Comparison of ENCODE assay signal across 19 cellular contexts in the genomic region with DNA sequence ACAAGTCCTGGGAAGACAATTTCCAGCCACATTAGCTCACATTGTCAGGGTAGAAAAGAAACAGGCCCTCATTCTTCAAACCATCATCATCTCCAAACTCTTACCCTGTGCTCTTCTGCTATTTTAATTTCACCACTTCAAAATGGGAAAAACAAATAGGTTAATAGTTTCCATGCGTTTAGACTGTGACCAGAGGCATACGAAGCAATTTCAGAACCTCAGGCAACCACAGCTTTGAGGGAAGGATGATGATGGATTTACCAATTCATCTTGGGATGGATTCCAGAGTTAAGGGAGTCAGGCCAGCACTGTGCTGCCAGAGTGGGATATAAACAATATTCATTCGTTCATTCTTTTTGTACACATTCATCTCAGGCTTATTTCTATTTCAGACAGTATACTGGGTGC.
DNase-seq lines count a peak whose midpoint lies in the region; ATAC-seq and TF ChIP-seq lines count a peak whose summit lies in the region.
"Had no signal": no experiment of that assay in that cellular context is flagged by ENCODE, and none has a peak within 500 bp of the region (broad histone marks: within the 10 kb centered on the region; RNA-seq: fewer than 3 reads in every experiment).

No MANE protein-coding gene starts in this region.

- H3K4me1 ChIP-seq in mesenchymal stem cell (ENCODE audit: control insufficient read depth, insufficient read depth, low read depth, low read length) (no peaks in the 10 kb centered on the region), esophagus squamous epithelium (peaks cover 4 to 29% (median 10%) of the 10 kb centered on the region in 3 donors)

- H3K14ac ChIP-seq in mesenchymal stem cell (ENCODE audit: low read length in 2 of 2): no peak overlapping the region

- H3K4ac ChIP-seq in mesenchymal stem cell (ENCODE audit: low read depth in 1 of 2, low read length in 2 of 2): no peak overlapping the region

- no peak overlapping the region for H3K4me3 ChIP-seq in choroid plexus epithelial cell (ENCODE audit: low read depth, low read length)
- H3K4me3 ChIP-seq in mesenchymal stem cell (ENCODE audit: insufficient read depth in 1 of 2, low read depth in 1 of 2, low read length in 2 of 2): no peak overlapping the region
- no peak overlapping the region for H3K4me3 ChIP-seq in esophagus squamous epithelium
- H3K4me3 ChIP-seq: SJSA1, thyroid gland had no signal

- H2BK5ac ChIP-seq in mesenchymal stem cell (ENCODE audit: low read depth, low read length, poor library complexity, severe bottlenecking): no peak overlapping the region

- no peak overlapping the region for H3K18ac ChIP-seq in mesenchymal stem cell (ENCODE audit: low read depth in 1 of 2, low read length in 2 of 2)

- no peak overlapping the region for H3K4me2 ChIP-seq in mesenchymal stem cell (ENCODE audit: low read length, poor library complexity, severe bottlenecking)
- H3K4me2 ChIP-seq: KMS-11 had no signal

- peak overlapping the region; percentile 17 for H3K9ac ChIP-seq in mesenchymal stem cell (ENCODE audit: low read length)
- H3K9ac ChIP-seq: KMS-11 had no signal

- H2BK120ac ChIP-seq in mesenchymal stem cell (ENCODE audit: low read depth, low read length): no peak overlapping the region

- H2BK12ac ChIP-seq in mesenchymal stem cell (ENCODE audit: low read length in 2 of 2): no peak overlapping the region

- H2AFZ ChIP-seq in mesenchymal stem cell (ENCODE audit: low read depth, low read length): no peak overlapping the region

- no peak overlapping the region for H3K27ac ChIP-seq in mesenchymal stem cell (ENCODE audit: low read length, poor library complexity, severe bottlenecking)
- H3K27ac ChIP-seq in esophagus squamous epithelium: no peak overlapping the region
- H3K27ac ChIP-seq: KMS-11, SJSA1, thyroid gland had no signal

- no peaks in the 10 kb centered on the region for H3K27me3 ChIP-seq in mesenchymal stem cell (ENCODE audit: control insufficient read depth in 1 of 2, insufficient read depth in 1 of 2, low read length in 2 of 2)
- H3K27me3 ChIP-seq in esophagus squamous epithelium: no peaks in the 10 kb centered on the region
- H3K27me3 ChIP-seq: SJSA1, thyroid gland had no signal

- no peak overlapping the region for H3K23ac ChIP-seq in mesenchymal stem cell (ENCODE audit: low read length in 2 of 2)

- no peak overlapping the region for H4K8ac ChIP-seq in mesenchymal stem cell (ENCODE audit: low read length)

- no peak overlapping the region for H2BK15ac ChIP-seq in mesenchymal stem cell (ENCODE audit: low read depth, poor library complexity, severe bottlenecking)

- no peak overlapping the region for H4K91ac ChIP-seq in mesenchymal stem cell (ENCODE audit: low read length)

- peaks cover 8% of the 10 kb centered on the region for H3K79me1 ChIP-seq in mesenchymal stem cell (replicated peaks; ENCODE audit: low read length, poor library complexity, severe bottlenecking)

- TF ChIP-seq POLR2A in esophagus squamous epithelium (IDR thresholded peaks at IDR 0.05): no peak

- WGBS in mesenchymal stem cell: 35% methylated on average over 2 of the region's 3 CpGs
- 26 to 31% methylated on average over 3 of the region's 3 CpGs for WGBS in esophagus squamous epithelium, 2 donors

- no peak overlapping the region for H2AK5ac ChIP-seq in mesenchymal stem cell (ENCODE audit: low read length, severe bottlenecking)

- intact Hi-C loops in esophagus squamous epithelium (cut with DNase I): loop anchor here (10.0 kb wide), 1 partner anchor 71 kb away; no protein-coding TSS in a partner anchor

- no peaks in the 10 kb centered on the region for H3K9me3 ChIP-seq in mesenchymal stem cell (ENCODE audit: control insufficient read depth, low read length)
- H3K9me3 ChIP-seq in esophagus squamous epithelium: no peaks in the 10 kb centered on the region
- H3K9me3 ChIP-seq: SJSA1, thyroid gland had no signal

- no peak for ATAC-seq in GM19452 (IDR thresholded peaks at IDR 0.05; ENCODE audit: unreplicated experiment)
- ATAC-seq in HG03039 (IDR thresholded peaks at IDR 0.05; ENCODE audit: unreplicated experiment): no peak
- ATAC-seq: HCT116 had no signal

- H3K36me3 ChIP-seq in mesenchymal stem cell (ENCODE audit: control insufficient read depth in 1 of 2, insufficient read depth in 2 of 2, low read depth in 1 of 2, low read length in 2 of 2): peaks cover 5 to 22% of the 10 kb centered on the region in 2 experiments
- H3K36me3 ChIP-seq in esophagus squamous epithelium: peaks cover 0 to 20% (median 0%) of the 10 kb centered on the region in 3 donors
- H3K36me3 ChIP-seq: thyroid gland had no signal

- peak; percentile 22 for DNase-seq in NCI-H446 treated with DMSO at 0.1 percent for 48 hours (lab: John Stamatoyannopoulos, UW)
- DNase-seq in NCI-H446 (lab: John Stamatoyannopoulos, UW): no peak
- peak; percentile 8 for DNase-seq in choroid plexus epithelial cell (ENCODE audit: low read depth)
- DNase-seq in mesenchymal stem cell: peak; percentile 86
- no peak for DNase-seq in inferior parietal cortex (ENCODE audit: extremely low spot score)
- no peak for DNase-seq in esophagus squamous epithelium (lab: John Stamatoyannopoulos, UW)
- DNase-seq: activated CD4-positive, alpha-beta memory T cell treated with anti-CD3 and anti-CD28 coated beads, Interleukin-2, amount 10 ng/mL, durations not matched to agents 7 days and 5 days; activated naive CD4-positive, alpha-beta T cell treated with anti-CD3 and anti-CD28 coated beads, Interleukin-2, amount 10 ng/mL, durations not matched to agents 7 days and 5 days; activated T-cell treated with anti-CD3 and anti-CD28 coated beads, Interleukin-2, amount 50 U/mL, for 24 hours; CD4-positive, alpha-beta memory T cell; DND-41; NCI-H1092; OCI-M1; thyroid gland had no signal

- TF ChIP-seq CTCF in choroid plexus epithelial cell (conservative IDR thresholded peaks at IDR 0.05; ENCODE audit: low read depth, low read length): no peak
- no peak for TF ChIP-seq CTCF in esophagus squamous epithelium (IDR thresholded peaks at IDR 0.05)

Comparison
In these comparisons a context has a peak if more than half of its experiments do, and no peak if none do; other contexts are left out.
1. DNase-seq: peak in NCI-H446 treated with DMSO at 0.1 percent for 48 hours (single experiment), choroid plexus epithelial cell (single experiment) and mesenchymal stem cell (single experiment); none in NCI-H446 (0 of 2), inferior parietal cortex (single experiment) and esophagus squamous epithelium (single experiment).